ENCODE assay signal across 1 cellular context in genomic region chr20:59735917-59736316, GRCh38.
TF ChIP-seq lines count a peak whose summit lies in the region.

No MANE protein-coding gene starts in this region.

TF ChIP-seq in K562, 482 proteins besides CTCF, POLR2A, EP300 and RAD21 (continued from another document):
- TF ChIP-seq E2F5 (CRISPR knock-in tag; IDR thresholded peaks at IDR 0.05), result no peak
- no peak for TF ChIP-seq KLF1 (tag; IDR thresholded peaks at IDR 0.05)
- peak; percentile 26; the same call in 1 of the 2 replicates for TF ChIP-seq PKNOX1 (IDR thresholded peaks at IDR 0.05)
- TF ChIP-seq NFRKB (IDR thresholded peaks at IDR 0.05; ENCODE audit: low read depth), result no peak
- no peak for TF ChIP-seq SRF (CRISPR knock-in tag; IDR thresholded peaks at IDR 0.05)
- TF ChIP-seq SRSF3 (IDR thresholded peaks at IDR 0.05; ENCODE audit: insufficient read depth, low read length), result no peak
- TF ChIP-seq ZNF133 (CRISPR knock-in tag; IDR thresholded peaks at IDR 0.05), result no peak
